16 cellular contexts compared by ENCODE assay signal in the genomic region with DNA sequence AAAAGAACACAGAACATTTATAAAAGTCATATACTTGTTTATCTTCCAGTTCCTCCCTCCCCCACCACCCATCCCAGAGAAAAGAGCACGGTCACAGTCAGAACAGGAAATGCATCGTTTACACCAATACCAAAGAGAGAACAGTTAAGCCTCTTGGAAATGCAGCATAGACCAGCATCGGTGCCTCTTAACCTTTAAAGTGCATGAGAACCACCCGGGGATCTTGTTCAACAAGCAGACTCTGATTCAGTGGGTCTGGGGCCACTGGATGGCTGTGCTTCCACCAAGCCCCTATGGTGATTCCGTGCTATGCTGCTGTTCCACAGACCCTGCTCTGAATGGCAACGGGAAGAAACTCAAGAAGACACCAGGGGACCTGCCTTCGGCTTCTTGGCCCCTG. TPM values are rescaled to one million over a fixed set of nuclear protein-coding genes. Genes with fewer than 3 reads are reported as not detected.
DNase-seq lines count a peak whose midpoint lies in the region; ATAC-seq, FAIRE-seq and TF ChIP-seq lines count a peak whose summit lies in the region.
"Had no signal": no experiment of that assay in that cellular context is flagged by ENCODE, and none has a peak within 500 bp of the region (broad histone marks: within the 10 kb centered on the region; RNA-seq: fewer than 3 reads in every experiment).

No MANE protein-coding gene starts in this region.

- POLR2A ChIA-PET in A673 (lab: Charles Lee; ENCODE audit: low non-redundant PET) = no interaction called here
- POLR2A ChIA-PET in CD8-positive, alpha-beta T cell (lab: Charles Lee) = no interaction called here
- POLR2A ChIA-PET in K562 (lab: Yijun Ruan, JAX) = interaction anchor here (0.6 to 1.1 kb wide), 2 partner anchors 18 to 171 kb away, joined by 3 to 4 read pairs; no protein-coding TSS in a partner anchor

- no peaks in the 10 kb centered on the region; the same call in 1 of the 2 replicates for H4K20me1 ChIP-seq in K562 (replicated peaks; ENCODE audit: control insufficient read depth, insufficient read depth, low read length)

- no peaks in the 10 kb centered on the region for H3K9me1 ChIP-seq in K562 (ENCODE audit: control insufficient read depth, insufficient read depth, low read length)

- no peak for TF ChIP-seq EP300 in K562 (IDR thresholded peaks at IDR 0.05; ENCODE audit: low read length)

- H3K79me2 ChIP-seq in K562 (ENCODE audit: control insufficient read depth, insufficient read depth, low read length) = no peaks in the 10 kb centered on the region

- DNase-seq in A673 (ENCODE audit: low spot score) (peak; percentile 17), K562 (ENCODE audit: extremely low read depth in 1 of 4, low spot score in 3 of 4) (no peak), lung (ENCODE audit: low spot score) (peak; percentile 25), NCI-H524 (lab: John Stamatoyannopoulos, UW) (no peak), COLO829 (ENCODE audit: low spot score) (no peak)
- no peak for DNase-seq in CD8-positive, alpha-beta T cell
- DNase-seq in activated CD4-positive, CD25-positive, alpha-beta regulatory T cell treated with anti-CD3 and anti-CD28 coated beads, Interleukin-2, amount 50 U/mL, for 72 hours = no peak
- DNase-seq: activated CD4-positive, CD25-positive, alpha-beta regulatory T cell; activated effector memory CD4-positive, alpha-beta T cell treated with anti-CD3 and anti-CD28 coated beads, Interleukin-2, amount 50 U/mL, for 16 hours; CD8-positive, alpha-beta memory T cell; cerebellar nuclear complex; erythroblast; GF-D8; naive B cell; right cardiac atrium; substantia nigra had no signal

- H3K27me3 ChIP-seq in A673 (replicated peaks; ENCODE audit: insufficient read depth, low read depth, low read length, poor library complexity) (no peaks in the 10 kb centered on the region), K562 (ENCODE audit: control insufficient read depth in 2 of 2, insufficient read depth in 2 of 2, low read length in 2 of 2) (no peaks in the 10 kb centered on the region), lung (ENCODE audit: control insufficient read depth, insufficient read depth) (no peaks in the 10 kb centered on the region)
- no peaks in the 10 kb centered on the region for H3K27me3 ChIP-seq in CD8-positive, alpha-beta T cell (ENCODE audit: insufficient read depth, low read length)

- H3K4me1 ChIP-seq in A673 (ENCODE audit: insufficient read depth, low read length, poor library complexity, severe bottlenecking) (peaks cover 6% of the 10 kb centered on the region), K562 (replicated peaks in 1 of 2; ENCODE audit: control insufficient read depth in 2 of 2, insufficient read depth in 2 of 2, low read length in 2 of 2) (no peaks in the 10 kb centered on the region; a peak in 1 of 5 replicates), lung (ENCODE audit: control insufficient read depth in 2 of 2, insufficient read depth in 2 of 2, low read length in 2 of 2) (peaks cover 0 to 18% of the 10 kb centered on the region in 2 donors)
- H3K4me1 ChIP-seq in CD8-positive, alpha-beta T cell (ENCODE audit: insufficient read depth, low read length) = no peaks in the 10 kb centered on the region

- intact Hi-C loops in A673 (cut with micrococcal nuclease; ENCODE audit: unreplicated experiment) = no loop called here
- intact Hi-C loops in CD8-positive, alpha-beta T cell (cut with DNase I, micrococcal nuclease) = no loop called here
- intact Hi-C loops in K562 (cut with micrococcal nuclease) = no loop called here

- no peak overlapping the region for H3K4me3 ChIP-seq in A673 (ENCODE audit: low read depth, low read length, poor library complexity, severe bottlenecking)
- H3K4me3 ChIP-seq in CD8-positive, alpha-beta T cell (ENCODE audit: low read depth, low read length) = no peak overlapping the region
- H3K4me3 ChIP-seq in K562 = no peak overlapping the region
- no peak overlapping the region for H3K4me3 ChIP-seq in lung

- H3K27ac Mint-ChIP-seq in CD8-positive, alpha-beta T cell = peak overlapping the region; percentile 41

- no peaks in the 10 kb centered on the region for H3K27me3 Mint-ChIP-seq in CD8-positive, alpha-beta T cell (ENCODE audit: low read depth)
- H3K27me3 Mint-ChIP-seq: CD8-positive, alpha-beta memory T cell; naive B cell had no signal

- no peak for FAIRE-seq in K562 (lab: Jason Lieb, UNC)

- H3K4me1 Mint-ChIP-seq in CD8-positive, alpha-beta T cell (ENCODE audit: low read depth) = peaks cover 5% of the 10 kb centered on the region

- no peak overlapping the region for H3K9ac ChIP-seq in K562 (ENCODE audit: insufficient read depth in 1 of 2, low read depth in 2 of 2, low read length in 2 of 2)

- no peak overlapping the region for H2AFZ ChIP-seq in K562 (ENCODE audit: low read depth, low read length)

- WGBS in K562 (ENCODE audit: insufficient coverage, low coverage, missing lambda C conversion rate) = 55% methylated on average over 7 of the region's 7 CpGs
- 49 to 58% methylated on average over 7 of the region's 7 CpGs for WGBS in lung, 2 donors

- CTCF ChIA-PET in A673 (lab: Charles Lee) = no interaction called here
- CTCF ChIA-PET in CD8-positive, alpha-beta T cell (lab: Charles Lee) = no interaction called here
- CTCF ChIA-PET in K562 (lab: Yijun Ruan, JAX; ENCODE audit: low intra/inter-chr PET ratio) = no interaction called here

- no peak overlapping the region for H3K4me2 ChIP-seq in K562 (ENCODE audit: insufficient read depth, low read length)

- TF ChIP-seq RAD21 in K562 (CRISPR knock-in tag; conservative IDR thresholded peaks at IDR 0.05 in 1 of 2, IDR thresholded peaks at IDR 0.05 in 1 of 2) = no peak

- BruUV-seq in A673 (replicated peaks; lab: Mats Ljungman, UMichigan) (no TSS peak), K562 (replicated peaks; lab: Mats Ljungman, UMichigan) (no TSS peak)

- ATAC-seq in CD8-positive, alpha-beta T cell = no peak
- peak; percentile 19; the same call in 2 of the 3 replicates for ATAC-seq in K562
- no peak for ATAC-seq in lung (ENCODE audit: insufficient read depth, low FRiP score)

- H3K36me3 ChIP-seq in A673 (ENCODE audit: insufficient read depth, low read length, poor library complexity, severe bottlenecking) (no peaks in the 10 kb centered on the region), K562 (ENCODE audit: control insufficient read depth, insufficient read depth, low read length) (peaks cover 35% of the 10 kb centered on the region; the same call in 2 of the 3 replicates), lung (ENCODE audit: control insufficient read depth in 2 of 2, insufficient read depth in 2 of 2, low read length in 2 of 2) (peaks cover 0 to 6% of the 10 kb centered on the region in 2 donors)
- no peaks in the 10 kb centered on the region for H3K36me3 ChIP-seq in CD8-positive, alpha-beta T cell (ENCODE audit: insufficient read depth, low read length)

- H3K36me3 Mint-ChIP-seq in CD8-positive, alpha-beta T cell = peaks cover 31% of the 10 kb centered on the region

- H3K27ac ChIP-seq in A673 (ENCODE audit: low read depth, low read length, poor library complexity, severe bottlenecking) (no peak overlapping the region), K562 (ENCODE audit: extremely low read depth, low read depth, low read length) (no peak overlapping the region), lung (ENCODE audit: low read depth in 1 of 2, low read length in 1 of 2) (peak overlapping the region; percentile 25 to 80)
- H3K27ac ChIP-seq in CD8-positive, alpha-beta T cell (ENCODE audit: low read depth, low read length) = no peak overlapping the region

- H3K9me3 Mint-ChIP-seq in CD8-positive, alpha-beta T cell = no peaks in the 10 kb centered on the region
- H3K9me3 Mint-ChIP-seq: CD8-positive, alpha-beta memory T cell; naive B cell had no signal

- no peaks in the 10 kb centered on the region for H3K9me3 ChIP-seq in A673 (ENCODE audit: low read depth, low read length, poor library complexity, severe bottlenecking)
- no peaks in the 10 kb centered on the region for H3K9me3 ChIP-seq in CD8-positive, alpha-beta T cell (ENCODE audit: low read length)
- H3K9me3 ChIP-seq in K562 (replicated peaks; ENCODE audit: control insufficient read depth, insufficient read depth, low read depth, low read length) = no peaks in the 10 kb centered on the region
- peaks cover 0 to 1% of the 10 kb centered on the region in 2 donors for H3K9me3 ChIP-seq in lung (ENCODE audit: control insufficient read depth in 2 of 2, insufficient read depth in 1 of 2, low read length in 1 of 2)

- no peak for TF ChIP-seq POLR2A in K562 (conservative IDR thresholded peaks at IDR 0.05)

- in situ Hi-C loops in K562 (cut with MboI) = no loop called here

- H3K4me3 Mint-ChIP-seq in CD8-positive, alpha-beta T cell = no peak overlapping the region

- TF ChIP-seq CTCF in A673 (conservative IDR thresholded peaks at IDR 0.05; ENCODE audit: low read depth, low read length) (no peak), K562 (IDR thresholded peaks at IDR 0.05 in 2 of 3, conservative IDR thresholded peaks at IDR 0.05 in 1 of 3; ENCODE audit: insufficient read depth in 2 of 3, low read depth in 1 of 3, low read length in 3 of 3) (no peak), lung (IDR thresholded peaks at IDR 0.05; ENCODE audit: control extremely low read depth, extremely low read depth) (no peak)
- no peak for TF ChIP-seq CTCF in CD8-positive, alpha-beta T cell (IDR thresholded peaks at IDR 0.05)

RNA-seq across cellular contexts. Expression of gene FAM89A, which starts 19.2 kb away (rescaled TPM):
- total RNA-seq in A673 (2021) (9.9 and 12.1 TPM in 2 replicates), K562 (2014; rRNA removed) (66.2 TPM in 2 replicates), K562 (2014; rRNA removed; fragmentation: Illumina TruSeq; extraction: Trizol) (43.3 and 43.5 TPM in 2 replicates), K562 (2015; rRNA removed; fragmentation: Illumina TruSeq; extraction: Trizol) (25.1 and 29.3 TPM in 2 replicates), K562 (2021) (56.5 and 56.9 TPM in 2 replicates), lung (10 to 100 TPM; 14.3 to 26.9 TPM)
- 1 to 10 TPM; 1.4 to 2.1 TPM for total RNA-seq in CD8-positive, alpha-beta T cell
- total RNA-seq in K562 (2011; cell fraction: chromatin; rRNA removed; ENCODE audit: low replicate concordance) = 18.2 and 25.0 TPM in 2 replicates
- total RNA-seq in K562 (2011; cell fraction: nucleolus; rRNA removed) = 12.5 and 13.6 TPM in 2 replicates
- total RNA-seq in K562 (2011; cell fraction: nucleoplasm; rRNA removed) = 18.5 and 25.7 TPM in 2 replicates
- polyA plus RNA-seq in K562 (2011; rRNA removed) (25.6 and 45.4 TPM in 2 replicates), K562 (2014; fragmentation: Illumina TruSeq; extraction: Trizol) (41.0 and 42.1 TPM in 2 replicates), K562 (2014; fragmentation: Nextera tagmentation; extraction: Ambion mirVana) (10 to 100 TPM in 1 of 2 experiments, 1 to 10 TPM in 1; 8.7 to 13.3 TPM), K562 (2014; rRNA removed) (54.5 and 56.0 TPM in 2 replicates), lung (10 to 100 TPM; 19.5 to 27.1 TPM)
- 26.9 and 37.2 TPM in 2 replicates for polyA plus RNA-seq in K562 (2011; cell fraction: cytosol; rRNA removed)
- polyA plus RNA-seq in K562 (2011; cell fraction: nucleus; rRNA removed) = 11.3 and 14.9 TPM in 2 replicates
- polyA plus RNA-seq in K562 (2012) = 41.1 and 110 TPM in 2 replicates
- 21.1 and 30.9 TPM in 2 replicates for polyA minus RNA-seq in K562 (2011; rRNA and poly(A)+ RNA removed)
- polyA minus RNA-seq in K562 (2011; cell fraction: cytosol; rRNA and poly(A)+ RNA removed) = 6.7 and 15.0 TPM in 2 replicates
- polyA minus RNA-seq in K562 (2011; cell fraction: nucleus; rRNA and poly(A)+ RNA removed) = 8.4 and 9.6 TPM in 2 replicates

RNA-seq across cellular contexts. Expression of gene ARV1, which starts 41.9 kb away (rescaled TPM):
- total RNA-seq in A673 (2021) (27.1 and 27.3 TPM in 2 replicates), K562 (2014; rRNA removed) (54.8 and 66.6 TPM in 2 replicates), K562 (2014; rRNA removed; fragmentation: Illumina TruSeq; extraction: Trizol) (85.3 and 92.3 TPM in 2 replicates), K562 (2015; rRNA removed; fragmentation: Illumina TruSeq; extraction: Trizol) (70.0 and 74.0 TPM in 2 replicates), K562 (2021) (63.5 and 65.5 TPM in 2 replicates), lung (10 to 100 TPM; 13.8 to 17.2 TPM)
- total RNA-seq in CD8-positive, alpha-beta T cell = 1 to 10 TPM; 1.4 to 1.5 TPM
- total RNA-seq in K562 (2011; cell fraction: chromatin; rRNA removed; ENCODE audit: low replicate concordance) = 34.0 and 60.9 TPM in 2 replicates
- 35.9 and 44.0 TPM in 2 replicates for total RNA-seq in K562 (2011; cell fraction: nucleolus; rRNA removed)
- total RNA-seq in K562 (2011; cell fraction: nucleoplasm; rRNA removed) = 68.0 and 76.8 TPM in 2 replicates
- polyA plus RNA-seq in K562 (2011; rRNA removed) (101 and 139 TPM in 2 replicates), K562 (2014; fragmentation: Illumina TruSeq; extraction: Trizol) (110 and 129 TPM in 2 replicates), K562 (2014; fragmentation: Nextera tagmentation; extraction: Ambion mirVana) (10 to 100 TPM; 61.9 to 71.0 TPM), K562 (2014; rRNA removed) (117 and 128 TPM in 2 replicates), lung (10 to 100 TPM; 17.2 to 60.3 TPM)
- polyA plus RNA-seq in K562 (2011; cell fraction: cytosol; rRNA removed) = 40.2 and 61.9 TPM in 2 replicates
- polyA plus RNA-seq in K562 (2011; cell fraction: nucleus; rRNA removed) = 45.5 and 69.3 TPM in 2 replicates
- 68.8 and 104 TPM in 2 replicates for polyA plus RNA-seq in K562 (2012)
- polyA minus RNA-seq in K562 (2011; rRNA and poly(A)+ RNA removed) = 49.0 and 59.1 TPM in 2 replicates
- 18.5 and 25.1 TPM in 2 replicates for polyA minus RNA-seq in K562 (2011; cell fraction: cytosol; rRNA and poly(A)+ RNA removed)
- 12.0 and 15.7 TPM in 2 replicates for polyA minus RNA-seq in K562 (2011; cell fraction: nucleus; rRNA and poly(A)+ RNA removed)

RNA-seq across cellular contexts. Expression of gene TTC13, which starts 42.2 kb away (rescaled TPM):
- total RNA-seq in A673 (2021) (28.9 and 30.1 TPM in 2 replicates), K562 (2014; rRNA removed) (6.2 and 7.9 TPM in 2 replicates), K562 (2014; rRNA removed; fragmentation: Illumina TruSeq; extraction: Trizol) (7.6 and 9.1 TPM in 2 replicates), K562 (2015; rRNA removed; fragmentation: Illumina TruSeq; extraction: Trizol) (9.0 and 12.2 TPM in 2 replicates), K562 (2021) (10.9 and 12.3 TPM in 2 replicates), lung (10 to 100 TPM; 22.1 to 24.5 TPM)
- total RNA-seq in CD8-positive, alpha-beta T cell = 10 to 100 TPM; 15.2 to 19.3 TPM
- total RNA-seq in K562 (2011; cell fraction: chromatin; rRNA removed; ENCODE audit: low replicate concordance) = 12.9 and 36.9 TPM in 2 replicates
- 7.5 and 12.8 TPM in 2 replicates for total RNA-seq in K562 (2011; cell fraction: nucleolus; rRNA removed)
- total RNA-seq in K562 (2011; cell fraction: nucleoplasm; rRNA removed) = 15.6 and 17.7 TPM in 2 replicates
- polyA plus RNA-seq in K562 (2011; rRNA removed) (7.4 and 9.6 TPM in 2 replicates), K562 (2014; fragmentation: Illumina TruSeq; extraction: Trizol) (10.4 and 13.8 TPM in 2 replicates), K562 (2014; fragmentation: Nextera tagmentation; extraction: Ambion mirVana) (1 to 10 TPM; 1.7 to 2.2 TPM), K562 (2014; rRNA removed) (9.6 and 11.4 TPM in 2 replicates), lung (10 to 100 TPM in 1 of 2 donors, 1 to 10 TPM in 1; 7.9 to 12.6 TPM)
- polyA plus RNA-seq in K562 (2011; cell fraction: cytosol; rRNA removed) = 2.2 and 2.5 TPM in 2 replicates
- 23.4 and 28.7 TPM in 2 replicates for polyA plus RNA-seq in K562 (2011; cell fraction: nucleus; rRNA removed)
- polyA plus RNA-seq in K562 (2012) = 8.7 and 13.9 TPM in 2 replicates
- polyA minus RNA-seq in K562 (2011; rRNA and poly(A)+ RNA removed) = 13.1 and 17.5 TPM in 2 replicates
- polyA minus RNA-seq in K562 (2011; cell fraction: cytosol; rRNA and poly(A)+ RNA removed) = 4.4 and 6.1 TPM in 2 replicates
- 21.4 and 25.0 TPM in 2 replicates for polyA minus RNA-seq in K562 (2011; cell fraction: nucleus; rRNA and poly(A)+ RNA removed)

Comparison
In these comparisons a context has a peak if more than half of its experiments do, and no peak if none do; other contexts are left out.
1. DNase-seq: peak in A673 (single experiment) and lung (single experiment); none in CD8-positive, alpha-beta T cell (0 of 7), K562 (0 of 4), NCI-H524 (0 of 2), activated CD4-positive, CD25-positive, alpha-beta regulatory T cell treated with anti-CD3 and anti-CD28 coated beads, Interleukin-2, amount 50 U/mL, for 72 hours (single experiment) and COLO829 (single experiment).
2. H3K27ac ChIP-seq: peak in lung (2 of 2); none in A673 (single experiment), CD8-positive, alpha-beta T cell (single experiment) and K562 (single experiment).
3. RNA of gene ARV1, which starts 41.9 kb away (total RNA-seq): 34.0 to 92.3 TPM in K562, 27.1 to 27.3 TPM in A673 and 13.8 to 17.2 TPM in lung; 1.4 to 1.5 TPM in CD8-positive, alpha-beta T cell; every median in the first group is over 4 times any median in the second.